ENCODE assay signal across 9 cellular contexts in genomic region chr1:167052389-167052788, GRCh38. TPM values are rescaled to one million over a fixed set of nuclear protein-coding genes. Genes with fewer than 3 reads are reported as not detected.
DNase-seq lines count a peak whose midpoint lies in the region; ATAC-seq and TF ChIP-seq lines count a peak whose summit lies in the region.
"Had no signal": no experiment of that assay in that cellular context is flagged by ENCODE, and none has a peak within 500 bp of the region (broad histone marks: within the 10 kb centered on the region; RNA-seq: fewer than 3 reads in every experiment).

No MANE protein-coding gene starts in this region.

- no peaks in the 10 kb centered on the region for H3K9me3 Mint-ChIP-seq in progenitor cell of endocrine pancreas (ENCODE audit: low read depth)
- H3K9me3 Mint-ChIP-seq in naive thymus-derived CD8-positive, alpha-beta T cell, result no peaks in the 10 kb centered on the region
- H3K9me3 Mint-ChIP-seq: effector memory CD8-positive, alpha-beta T cell had no signal

- no peak for TF ChIP-seq EP300 in esophagus muscularis mucosa (IDR thresholded peaks at IDR 0.05)

- no peaks in the 10 kb centered on the region for H3K4me1 ChIP-seq in esophagus muscularis mucosa

- WGBS in esophagus muscularis mucosa, result 82% methylated on average over 8 of the region's 8 CpGs

- TF ChIP-seq CTCF in esophagus muscularis mucosa (IDR thresholded peaks at IDR 0.05), result peak in 2 of 3 experiments; percentile 16 to 41
- TF ChIP-seq CTCF in progenitor cell of endocrine pancreas (IDR thresholded peaks at IDR 0.05; ENCODE audit: unreplicated experiment), result peak; percentile 71

- H3K36me3 Mint-ChIP-seq in progenitor cell of endocrine pancreas (ENCODE audit: insufficient read depth), result no peaks in the 10 kb centered on the region
- peaks cover 0 to 7% (median 2%) of the 10 kb centered on the region in 3 donors for H3K36me3 Mint-ChIP-seq in naive thymus-derived CD8-positive, alpha-beta T cell

- no peak overlapping the region for H3K4me3 ChIP-seq in esophagus muscularis mucosa

- H3K27ac Mint-ChIP-seq in progenitor cell of endocrine pancreas, result no peak overlapping the region
- H3K27ac Mint-ChIP-seq in naive thymus-derived CD8-positive, alpha-beta T cell, result no peak overlapping the region
- H3K27ac Mint-ChIP-seq: effector memory CD8-positive, alpha-beta T cell had no signal

- H3K27me3 Mint-ChIP-seq in progenitor cell of endocrine pancreas, result peaks cover 12% of the 10 kb centered on the region
- H3K27me3 Mint-ChIP-seq in naive thymus-derived CD8-positive, alpha-beta T cell, result no peaks in the 10 kb centered on the region
- H3K27me3 Mint-ChIP-seq: effector memory CD8-positive, alpha-beta T cell had no signal

- H3K4me1 Mint-ChIP-seq in progenitor cell of endocrine pancreas (ENCODE audit: low read depth), result no peaks in the 10 kb centered on the region
- no peaks in the 10 kb centered on the region for H3K4me1 Mint-ChIP-seq in naive thymus-derived CD8-positive, alpha-beta T cell

- H3K27me3 ChIP-seq in esophagus muscularis mucosa, result peaks cover 0 to 5% (median 0%) of the 10 kb centered on the region in 4 donors

- H3K27ac ChIP-seq in esophagus muscularis mucosa (replicated peaks in 1 of 4), result no peak overlapping the region

- POLR2A ChIA-PET in naive thymus-derived CD8-positive, alpha-beta T cell (lab: Charles Lee), result no interaction called here

- ATAC-seq in GM21381 (IDR thresholded peaks at IDR 0.05; ENCODE audit: unreplicated experiment), result no peak
- ATAC-seq in naive thymus-derived CD8-positive, alpha-beta T cell, result no peak
- ATAC-seq: effector memory CD8-positive, alpha-beta T cell had no signal

- intact Hi-C loops in esophagus muscularis mucosa (cut with DNase I), result no loop called here

- H3K9me3 ChIP-seq in esophagus muscularis mucosa, result no peaks in the 10 kb centered on the region

- H3K4me3 Mint-ChIP-seq in progenitor cell of endocrine pancreas (ENCODE audit: low read depth), result no peak overlapping the region
- H3K4me3 Mint-ChIP-seq in naive thymus-derived CD8-positive, alpha-beta T cell, result no peak overlapping the region
- H3K4me3 Mint-ChIP-seq: effector memory CD8-positive, alpha-beta T cell had no signal

- H3K36me3 ChIP-seq in esophagus muscularis mucosa, result peaks cover 0 to 5% (median 0%) of the 10 kb centered on the region in 4 donors

- DNase-seq in DMS53 (lab: John Stamatoyannopoulos, UW), result peak; percentile 57
- no peak for DNase-seq in DMS53 treated with DMSO at 0.1 percent for 48 hours (lab: John Stamatoyannopoulos, UW; ENCODE audit: unreplicated experiment)
- DNase-seq in NCI-H69 (lab: John Stamatoyannopoulos, UW), result peak; percentile 50
- peak; percentile 89 for DNase-seq in esophagus muscularis mucosa (ENCODE audit: extremely low spot score)
- no peak for DNase-seq in progenitor cell of endocrine pancreas (ENCODE audit: low spot score, unreplicated experiment)
- DNase-seq in NCI-H2196 (lab: John Stamatoyannopoulos, UW; ENCODE audit: unreplicated experiment), result no peak
- DNase-seq in naive thymus-derived CD8-positive, alpha-beta T cell, result no peak
- DNase-seq: effector memory CD8-positive, alpha-beta T cell had no signal

- TF ChIP-seq POLR2A in esophagus muscularis mucosa (IDR thresholded peaks at IDR 0.05; ENCODE audit: low read depth), result no peak

RNA-seq across cellular contexts. Expression of gene GPA33, which starts 37.8 kb away (rescaled TPM):
- total RNA-seq in esophagus muscularis mucosa (under 1 TPM in 1 of 4 donors, not detected in 3; 0.57 TPM), progenitor cell of endocrine pancreas (not detected in 2 replicates)
- 10 to 100 TPM; 13.4 to 14.0 TPM for total RNA-seq in naive thymus-derived CD8-positive, alpha-beta T cell
- 1 to 10 TPM; 8.0 to 10.0 (median 9.1) TPM for polyA plus RNA-seq in naive thymus-derived CD8-positive, alpha-beta T cell

RNA-seq across cellular contexts. Expression of gene STYXL2, which starts 41.5 kb away (rescaled TPM):
- under 1 TPM in 2 of 4 donors, not detected in 2; 0.32 to 0.46 TPM for total RNA-seq in esophagus muscularis mucosa
- total RNA-seq in progenitor cell of endocrine pancreas, result 0.09 TPM in 1 of 2 replicates, not detected in the other
- not detected for total RNA-seq in naive thymus-derived CD8-positive, alpha-beta T cell
- not detected for polyA plus RNA-seq in naive thymus-derived CD8-positive, alpha-beta T cell

Comparison
In these comparisons a context has a peak if more than half of its experiments do, and no peak if none do; other contexts are left out.
1. DNase-seq: peak in DMS53 (single experiment), NCI-H69 (single experiment) and esophagus muscularis mucosa (single experiment); none in DMS53 treated with DMSO at 0.1 percent for 48 hours (single experiment), progenitor cell of endocrine pancreas (single experiment), NCI-H2196 (single experiment) and naive thymus-derived CD8-positive, alpha-beta T cell (0 of 10).
2. RNA of gene GPA33, which starts 37.8 kb away (total RNA-seq): 13.4 to 14.0 TPM in naive thymus-derived CD8-positive, alpha-beta T cell; not detected in progenitor cell of endocrine pancreas and 0.57 TPM in esophagus muscularis mucosa; every median in the first group is over 4 times any median in the second.